Comparison of ENCODE assay signal across 1 cellular context in genomic region chr6:13495818-13496217, GRCh38.
TF ChIP-seq lines count a peak whose summit lies in the region.

No MANE protein-coding gene starts in this region.

TF ChIP-seq in SK-N-SH, 30 proteins besides CTCF, POLR2A, EP300 and RAD21 (continued from another document):
- TF ChIP-seq PBX3 (IDR thresholded peaks at IDR 0.05) (no peak), TEAD4 (IDR thresholded peaks at IDR 0.05; ENCODE audit: borderline replicate concordance, insufficient read depth) (no peak), JUND (IDR thresholded peaks at IDR 0.05) (no peak), TCF12 (IDR thresholded peaks at IDR 0.05) (no peak), FOSL2 (IDR thresholded peaks at IDR 0.05; ENCODE audit: borderline replicate concordance, low read depth) (no peak), IRF3 (IDR thresholded peaks at IDR 0.05; ENCODE audit: low read depth, low read length) (no peak)
- TF ChIP-seq, protein P1, sequence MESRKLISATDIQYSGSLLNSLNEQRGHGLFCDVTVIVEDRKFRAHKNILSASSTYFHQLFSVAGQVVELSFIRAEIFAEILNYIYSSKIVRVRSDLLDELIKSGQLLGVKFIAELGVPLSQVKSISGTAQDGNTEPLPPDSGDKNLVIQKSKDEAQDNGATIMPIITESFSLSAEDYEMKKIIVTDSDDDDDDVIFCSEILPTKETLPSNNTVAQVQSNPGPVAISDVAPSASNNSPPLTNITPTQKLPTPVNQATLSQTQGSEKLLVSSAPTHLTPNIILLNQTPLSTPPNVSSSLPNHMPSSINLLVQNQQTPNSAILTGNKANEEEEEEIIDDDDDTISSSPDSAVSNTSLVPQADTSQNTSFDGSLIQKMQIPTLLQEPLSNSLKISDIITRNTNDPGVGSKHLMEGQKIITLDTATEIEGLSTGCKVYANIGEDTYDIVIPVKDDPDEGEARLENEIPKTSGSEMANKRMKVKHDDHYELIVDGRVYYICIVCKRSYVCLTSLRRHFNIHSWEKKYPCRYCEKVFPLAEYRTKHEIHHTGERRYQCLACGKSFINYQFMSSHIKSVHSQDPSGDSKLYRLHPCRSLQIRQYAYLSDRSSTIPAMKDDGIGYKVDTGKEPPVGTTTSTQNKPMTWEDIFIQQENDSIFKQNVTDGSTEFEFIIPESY (IDR thresholded peaks at IDR 0.05; ENCODE audit: borderline replicate concordance, low read depth) = no peak
